ENCODE assay signal across 1 cellular context in the genomic region with DNA sequence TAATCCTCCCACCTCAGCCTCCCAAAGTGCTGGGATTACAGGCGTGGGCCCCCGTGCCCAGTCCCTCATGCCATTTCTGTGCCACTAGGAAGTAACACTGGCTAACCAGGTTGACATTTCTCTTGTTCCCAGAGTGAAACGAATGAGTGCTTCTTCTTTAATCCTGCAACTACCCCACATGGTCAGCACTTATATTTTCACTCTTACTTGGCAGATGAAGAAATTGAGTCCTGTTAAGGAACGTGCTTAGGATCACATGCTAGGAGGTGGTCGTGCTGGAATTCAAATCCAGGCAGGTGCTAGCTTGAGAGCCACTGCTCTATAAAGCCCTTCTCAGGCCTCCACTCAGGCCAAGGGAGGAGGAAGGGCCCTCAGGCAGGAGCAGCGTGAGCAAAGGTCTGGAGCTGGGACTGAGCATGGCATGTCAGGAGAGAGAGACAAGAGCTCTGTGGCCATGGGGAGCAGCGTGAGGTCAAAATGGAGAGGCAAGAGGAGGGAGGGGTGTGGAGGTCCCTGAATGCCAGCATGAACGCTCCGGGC.
TF ChIP-seq lines count a peak whose summit lies in the region.

No MANE protein-coding gene starts in this region.

TF ChIP-seq in HepG2, 621 proteins besides CTCF, POLR2A, EP300 and RAD21:
- TF ChIP-seq ETV5 (CRISPR knock-in tag; IDR thresholded peaks at IDR 0.05; ENCODE audit: borderline replicate concordance) (no peak), ZNF142 (CRISPR knock-in tag; IDR thresholded peaks at IDR 0.05) (no peak), ZSCAN9 (CRISPR knock-in tag; IDR thresholded peaks at IDR 0.05; ENCODE audit: borderline replicate concordance) (no peak), ZNF547 (CRISPR knock-in tag; IDR thresholded peaks at IDR 0.05) (no peak), PCBP2 (optimal IDR thresholded peaks at IDR 0.05; ENCODE audit: low read depth, low read length, poor library complexity, severe bottlenecking) (no peak), GATA4 (IDR thresholded peaks at IDR 0.05; ENCODE audit: borderline replicate concordance, low read depth) (no peak), PPARG (CRISPR knock-in tag; conservative IDR thresholded peaks at IDR 0.05) (no peak), HIVEP1 (CRISPR knock-in tag; IDR thresholded peaks at IDR 0.05) (0 out of 2 replicates have a peak, but pooled peaks have one; percentile 57), KDM2A (CRISPR knock-in tag; IDR thresholded peaks at IDR 0.05; ENCODE audit: borderline replicate concordance, low read depth) (0 out of 2 replicates have a peak, but pooled peaks have one; percentile 34), SALL1 (CRISPR knock-in tag; IDR thresholded peaks at IDR 0.05) (peak; percentile 15; the same call in 1 of the 2 replicates), WIZ (CRISPR knock-in tag; IDR thresholded peaks at IDR 0.05) (no peak), SKI (IDR thresholded peaks at IDR 0.05; ENCODE audit: partially characterized antibody) (no peak), SNAPC2 (CRISPR knock-in tag; IDR thresholded peaks at IDR 0.05) (no peak), ZNF737 (CRISPR knock-in tag; IDR thresholded peaks at IDR 0.05; ENCODE audit: borderline replicate concordance) (no peak), NONO (IDR thresholded peaks at IDR 0.05) (no peak), NONO (CRISPR knock-in tag; conservative IDR thresholded peaks at IDR 0.05) (no peak), RFX3 (CRISPR knock-in tag; IDR thresholded peaks at IDR 0.05) (no peak), ZNF484 (CRISPR knock-in tag; IDR thresholded peaks at IDR 0.05; ENCODE audit: borderline replicate concordance, low read depth) (no peak), MTERF4 (CRISPR knock-in tag; IDR thresholded peaks at IDR 0.05) (0 out of 2 replicates have a peak, but pooled peaks have one; percentile 62), POLR2AphosphoS5 (IDR thresholded peaks at IDR 0.05; ENCODE audit: low read depth, low read length) (no peak), ZNF605 (CRISPR knock-in tag; IDR thresholded peaks at IDR 0.05) (no peak), KLF13 (CRISPR knock-in tag; IDR thresholded peaks at IDR 0.05) (no peak), REPIN1 (CRISPR knock-in tag; IDR thresholded peaks at IDR 0.05; ENCODE audit: borderline replicate concordance, low read depth) (no peak), SATB2 (CRISPR knock-in tag; IDR thresholded peaks at IDR 0.05) (no peak), ZMYM3 (CRISPR knock-in tag; IDR thresholded peaks at IDR 0.05) (0 out of 2 replicates have a peak, but pooled peaks have one; percentile 48), RNF2 (conservative IDR thresholded peaks at IDR 0.05; ENCODE audit: low read depth) (no peak), SOX13 (IDR thresholded peaks at IDR 0.05) (no peak), SOX13 (CRISPR knock-in tag; conservative IDR thresholded peaks at IDR 0.05 in 1 of 2, IDR thresholded peaks at IDR 0.05 in 1 of 2) (no peak), ZBTB7A (CRISPR knock-in tag; IDR thresholded peaks at IDR 0.05) (no peak), ZNF687 (CRISPR knock-in tag; IDR thresholded peaks at IDR 0.05) (peak; percentile 55; the same call in 1 of the 2 replicates), TEAD2 (CRISPR knock-in tag; IDR thresholded peaks at IDR 0.05) (no peak), MBNL3 (CRISPR knock-in tag; conservative IDR thresholded peaks at IDR 0.05) (no peak), TEAD3 (CRISPR knock-in tag; optimal IDR thresholded peaks at IDR 0.05; ENCODE audit: borderline replicate concordance) (peak; percentile 40), FOXK1 (CRISPR knock-in tag; IDR thresholded peaks at IDR 0.05; ENCODE audit: borderline replicate concordance, low read depth) (no peak), ZNF205 (CRISPR knock-in tag; IDR thresholded peaks at IDR 0.05) (peak; percentile 93), ZNF567 (CRISPR knock-in tag; IDR thresholded peaks at IDR 0.05; ENCODE audit: borderline replicate concordance) (no peak), NFIB (CRISPR knock-in tag; IDR thresholded peaks at IDR 0.05; ENCODE audit: borderline replicate concordance) (no peak), ZNF264 (CRISPR knock-in tag; IDR thresholded peaks at IDR 0.05) (no peak), STAG1 (CRISPR knock-in tag; IDR thresholded peaks at IDR 0.05) (peak; percentile 51), ZNF180 (CRISPR knock-in tag; IDR thresholded peaks at IDR 0.05; ENCODE audit: borderline replicate concordance, low read depth) (no peak), ZNF773 (CRISPR knock-in tag; IDR thresholded peaks at IDR 0.05; ENCODE audit: borderline replicate concordance) (no peak), TOE1 (CRISPR knock-in tag; IDR thresholded peaks at IDR 0.05) (no peak), ZNF670 (CRISPR knock-in tag; IDR thresholded peaks at IDR 0.05; ENCODE audit: borderline replicate concordance) (no peak)
- TF ChIP-seq, protein P1, sequence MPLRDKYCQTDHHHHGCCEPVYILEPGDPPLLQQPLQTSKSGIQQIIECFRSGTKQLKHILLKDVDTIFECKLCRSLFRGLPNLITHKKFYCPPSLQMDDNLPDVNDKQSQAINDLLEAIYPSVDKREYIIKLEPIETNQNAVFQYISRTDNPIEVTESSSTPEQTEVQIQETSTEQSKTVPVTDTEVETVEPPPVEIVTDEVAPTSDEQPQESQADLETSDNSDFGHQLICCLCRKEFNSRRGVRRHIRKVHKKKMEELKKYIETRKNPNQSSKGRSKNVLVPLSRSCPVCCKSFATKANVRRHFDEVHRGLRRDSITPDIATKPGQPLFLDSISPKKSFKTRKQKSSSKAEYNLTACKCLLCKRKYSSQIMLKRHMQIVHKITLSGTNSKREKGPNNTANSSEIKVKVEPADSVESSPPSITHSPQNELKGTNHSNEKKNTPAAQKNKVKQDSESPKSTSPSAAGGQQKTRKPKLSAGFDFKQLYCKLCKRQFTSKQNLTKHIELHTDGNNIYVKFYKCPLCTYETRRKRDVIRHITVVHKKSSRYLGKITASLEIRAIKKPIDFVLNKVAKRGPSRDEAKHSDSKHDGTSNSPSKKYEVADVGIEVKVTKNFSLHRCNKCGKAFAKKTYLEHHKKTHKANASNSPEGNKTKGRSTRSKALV (CRISPR knock-in tag; IDR thresholded peaks at IDR 0.05), result no peak
